11 cellular contexts compared by ENCODE assay signal in genomic region chr13:114259974-114260373, GRCh38. TPM values are rescaled to one million over a fixed set of nuclear protein-coding genes. Genes with fewer than 3 reads are reported as not detected.
DNase-seq lines count a peak whose midpoint lies in the region; ATAC-seq, FAIRE-seq and TF ChIP-seq lines count a peak whose summit lies in the region.
"Had no signal": no experiment of that assay in that cellular context is flagged by ENCODE, and none has a peak within 500 bp of the region (broad histone marks: within the 10 kb centered on the region; RNA-seq: fewer than 3 reads in every experiment).

No MANE protein-coding gene starts in this region.

- ATAC-seq in GM18867 (IDR thresholded peaks at IDR 0.05; ENCODE audit: unreplicated experiment) (peak; percentile 49), HG03025 (IDR thresholded peaks at IDR 0.05; ENCODE audit: low FRiP score, unreplicated experiment) (peak; percentile 54)
- peak; percentile 16 for ATAC-seq in naive thymus-derived CD4-positive, alpha-beta T cell

- peaks cover 9 to 87% (median 15%) of the 10 kb centered on the region in 3 experiments for H3K36me3 ChIP-seq in naive thymus-derived CD4-positive, alpha-beta T cell (ENCODE audit: control insufficient read depth in 2 of 3, insufficient read depth in 3 of 3, low read length in 3 of 3)

- H3K4me3 ChIP-seq in naive thymus-derived CD4-positive, alpha-beta T cell (ENCODE audit: low read length): no peak overlapping the region

- POLR2A ChIA-PET in naive thymus-derived CD4-positive, alpha-beta T cell (lab: Charles Lee): no interaction called here

- peaks cover 9 to 19% of the 10 kb centered on the region in 2 donors for H3K4me1 ChIP-seq in naive thymus-derived CD4-positive, alpha-beta T cell (ENCODE audit: control insufficient read depth in 2 of 2, insufficient read depth in 2 of 2, low read length in 2 of 2)

- DNase-seq in NCI-H345 (lab: John Stamatoyannopoulos, UW) (peak; percentile 91), H54 (ENCODE audit: insufficient read length, low spot score) (no peak), type B pancreatic cell (ENCODE audit: extremely low spot score, unreplicated experiment) (no peak), superior temporal gyrus (ENCODE audit: extremely low spot score) (no peak)
- DNase-seq in naive thymus-derived CD4-positive, alpha-beta T cell: no peak
- DNase-seq: activated T-cell treated with anti-CD3 and anti-CD28 coated beads for 4 hours; small intestine; stimulated activated naive CD4-positive, alpha-beta T cell treated with Interleukin-2 at 50 U/mL for 16 hours had no signal

- no peak for TF ChIP-seq POLR2A in H54 (IDR thresholded peaks at IDR 0.05; ENCODE audit: low read depth, low read length)

- H3K36me3 Mint-ChIP-seq in naive thymus-derived CD4-positive, alpha-beta T cell: peaks cover 14 to 64% (median 36%) of the 10 kb centered on the region in 5 donors
- H3K36me3 Mint-ChIP-seq in type B pancreatic cell: peaks cover 41% of the 10 kb centered on the region

- no peak for FAIRE-seq in H54 (lab: Jason Lieb, UNC)
- FAIRE-seq: small intestine had no signal

- no peak for TF ChIP-seq CTCF in type B pancreatic cell (conservative IDR thresholded peaks at IDR 0.05)

- no peaks in the 10 kb centered on the region for H3K9me3 Mint-ChIP-seq in naive thymus-derived CD4-positive, alpha-beta T cell
- no peaks in the 10 kb centered on the region for H3K9me3 Mint-ChIP-seq in type B pancreatic cell
- H3K9me3 Mint-ChIP-seq: central memory CD8-positive, alpha-beta T cell had no signal

- no peaks in the 10 kb centered on the region for H3K9me3 ChIP-seq in naive thymus-derived CD4-positive, alpha-beta T cell (ENCODE audit: control insufficient read depth in 2 of 3, low read length in 3 of 3)

- intact Hi-C loops in naive thymus-derived CD4-positive, alpha-beta T cell (cut with micrococcal nuclease): no loop called here

- H3K27me3 Mint-ChIP-seq in naive thymus-derived CD4-positive, alpha-beta T cell: no peaks in the 10 kb centered on the region
- H3K27me3 Mint-ChIP-seq in type B pancreatic cell: no peaks in the 10 kb centered on the region
- H3K27me3 Mint-ChIP-seq: central memory CD8-positive, alpha-beta T cell had no signal

- H3K27me3 ChIP-seq in naive thymus-derived CD4-positive, alpha-beta T cell (ENCODE audit: control insufficient read depth in 2 of 2, insufficient read depth in 2 of 2, low read length in 2 of 2): no peaks in the 10 kb centered on the region

- H3K4me1 Mint-ChIP-seq in naive thymus-derived CD4-positive, alpha-beta T cell: peaks cover 16 to 45% (median 28%) of the 10 kb centered on the region in 7 donors
- no peaks in the 10 kb centered on the region for H3K4me1 Mint-ChIP-seq in type B pancreatic cell (ENCODE audit: unreplicated experiment)

- peak overlapping the region in 3 of 9 donors; percentile 54 to 71 (median 55) for H3K27ac Mint-ChIP-seq in naive thymus-derived CD4-positive, alpha-beta T cell
- H3K27ac Mint-ChIP-seq in type B pancreatic cell: no peak overlapping the region

- H3K4me3 Mint-ChIP-seq in naive thymus-derived CD4-positive, alpha-beta T cell: no peak overlapping the region
- no peak overlapping the region for H3K4me3 Mint-ChIP-seq in type B pancreatic cell
- H3K4me3 Mint-ChIP-seq: central memory CD8-positive, alpha-beta T cell had no signal

- no peak overlapping the region for H3K27ac ChIP-seq in naive thymus-derived CD4-positive, alpha-beta T cell (ENCODE audit: low read depth, low read length)

- CTCF ChIA-PET in naive thymus-derived CD4-positive, alpha-beta T cell (lab: Charles Lee): interaction anchor here (0.5 kb wide), 1 partner anchor 164 kb away, joined by 4 read pairs; no protein-coding TSS in a partner anchor

RNA-seq across cellular contexts. Expression of gene UPF3A, which starts 21.4 kb away (rescaled TPM):
- 10 to 100 TPM; 30.1 to 88.7 (median 62.9) TPM for total RNA-seq in naive thymus-derived CD4-positive, alpha-beta T cell
- polyA plus RNA-seq in naive thymus-derived CD4-positive, alpha-beta T cell: 10 to 100 TPM; 12.3 to 24.4 TPM
- 47.8 and 91.8 TPM in 2 replicates for total RNA-seq in type B pancreatic cell (ENCODE audit: low replicate concordance)

RNA-seq across cellular contexts. Expression of gene CDC16, which starts 25.3 kb away (rescaled TPM):
- total RNA-seq in naive thymus-derived CD4-positive, alpha-beta T cell: 100 to 1,000 TPM in 2 of 5 experiments, 10 to 100 TPM in 3; 66.0 to 108 (median 88.7) TPM
- 10 to 100 TPM; 20.1 to 20.9 TPM for polyA plus RNA-seq in naive thymus-derived CD4-positive, alpha-beta T cell
- total RNA-seq in type B pancreatic cell (ENCODE audit: low replicate concordance): 66.4 and 81.7 TPM in 2 replicates

RNA-seq across cellular contexts. Expression of gene CHAMP1, which starts 54.3 kb away (rescaled TPM):
- 10 to 100 TPM in 4 of 5 experiments, 1 to 10 TPM in 1; 9.1 to 31.3 (median 24.0) TPM for total RNA-seq in naive thymus-derived CD4-positive, alpha-beta T cell
- polyA plus RNA-seq in naive thymus-derived CD4-positive, alpha-beta T cell: 10 to 100 TPM in 1 of 2 donors, 1 to 10 TPM in 1; 9.8 to 13.3 TPM
- total RNA-seq in type B pancreatic cell (ENCODE audit: low replicate concordance): 19.2 and 37.0 TPM in 2 replicates
